1 cellular context compared by ENCODE assay signal in the genomic region with DNA sequence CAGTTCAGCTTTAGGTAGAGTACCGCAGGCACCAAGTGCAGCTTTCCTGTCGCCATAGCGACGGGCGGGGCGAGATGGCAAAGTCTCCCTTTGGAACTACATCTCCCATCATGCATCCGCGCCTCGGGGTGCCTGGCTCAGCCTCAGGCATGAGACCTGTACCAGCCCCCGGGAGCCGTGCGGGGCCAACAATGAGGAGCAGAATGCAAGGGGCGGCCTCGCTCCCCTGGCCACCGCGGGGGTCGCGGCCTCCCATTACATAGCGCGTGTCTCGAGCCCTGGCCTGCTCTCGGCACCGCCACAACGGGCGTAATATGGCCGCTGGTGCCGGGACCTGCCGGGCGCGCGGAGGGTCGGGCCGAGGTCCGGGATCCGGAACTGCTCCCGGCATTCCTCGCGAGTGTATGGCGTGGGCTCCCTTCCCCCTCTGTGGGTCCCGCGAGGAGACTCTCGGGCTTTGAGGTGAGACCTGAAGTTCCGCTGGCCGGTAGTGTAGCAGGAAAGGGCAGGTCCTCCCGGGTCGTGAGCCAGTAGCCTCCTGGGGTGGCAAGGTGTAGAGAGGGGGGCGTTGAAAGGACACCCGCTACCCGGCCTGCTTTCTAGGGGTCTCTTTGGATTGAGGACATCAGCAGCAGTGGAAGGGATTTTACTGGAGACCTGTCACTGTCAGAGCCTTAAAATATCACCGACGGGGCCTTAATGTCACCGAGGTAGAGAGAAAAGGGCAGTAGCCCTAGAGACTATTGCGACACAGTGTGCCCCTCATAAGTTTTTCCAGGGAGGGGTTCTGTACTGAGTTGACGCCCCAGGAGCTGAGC.
TF ChIP-seq lines count a peak whose summit lies in the region.

THTPA (plus strand) TSS at position 390 of the 818 bp plus-strand sequence. CDS start 487 bp downstream, outside the sequence.

TF ChIP-seq in HepG2, 621 proteins besides CTCF, POLR2A, EP300 and RAD21 (continued from another document and continues in another):
- TF ChIP-seq HINFP (CRISPR knock-in tag; IDR thresholded peaks at IDR 0.05; ENCODE audit: low read depth) (peak; percentile 98), SMYD3 (CRISPR knock-in tag; IDR thresholded peaks at IDR 0.05) (no peak), ZHX2 (IDR thresholded peaks at IDR 0.05; ENCODE audit: low read depth) (peak; percentile 96), ZHX2 (CRISPR knock-in tag; IDR thresholded peaks at IDR 0.05; ENCODE audit: borderline replicate concordance) (peak; percentile 91), ZNF629 (CRISPR knock-in tag; conservative IDR thresholded peaks at IDR 0.05) (peak; percentile 69), ZNF687 (CRISPR knock-in tag; IDR thresholded peaks at IDR 0.05) (peak; percentile 98), PAF1 (CRISPR knock-in tag; IDR thresholded peaks at IDR 0.05) (no peak), RNF2 (conservative IDR thresholded peaks at IDR 0.05; ENCODE audit: low read depth) (peak; percentile 93; the same call in 1 of the 2 replicates), REL (CRISPR knock-in tag; conservative IDR thresholded peaks at IDR 0.05) (peak; percentile 92; the same call in 1 of the 2 replicates), ZXDC (CRISPR knock-in tag; IDR thresholded peaks at IDR 0.05) (peak; percentile 98; the same call in 1 of the 2 replicates), TAF15 (IDR thresholded peaks at IDR 0.05; ENCODE audit: low read depth, low read length, poor library complexity, severe bottlenecking) (peak; percentile 99), ZNF597 (CRISPR knock-in tag; IDR thresholded peaks at IDR 0.05) (peak; percentile 95), SAP130 (CRISPR knock-in tag; IDR thresholded peaks at IDR 0.05; ENCODE audit: low read depth) (peak; percentile 99), ZNF550 (CRISPR knock-in tag; IDR thresholded peaks at IDR 0.05; ENCODE audit: borderline replicate concordance) (peak; percentile 100), ZNF598 (CRISPR knock-in tag; IDR thresholded peaks at IDR 0.05; ENCODE audit: borderline replicate concordance) (peak; percentile 100), ZC3H4 (CRISPR knock-in tag; IDR thresholded peaks at IDR 0.05; ENCODE audit: borderline replicate concordance) (peak; percentile 94), SETDB1 (CRISPR knock-in tag; IDR thresholded peaks at IDR 0.05; ENCODE audit: borderline replicate concordance) (no peak), ZSCAN9 (CRISPR knock-in tag; IDR thresholded peaks at IDR 0.05; ENCODE audit: borderline replicate concordance) (peak; percentile 98)
- TF ChIP-seq, protein P1, sequence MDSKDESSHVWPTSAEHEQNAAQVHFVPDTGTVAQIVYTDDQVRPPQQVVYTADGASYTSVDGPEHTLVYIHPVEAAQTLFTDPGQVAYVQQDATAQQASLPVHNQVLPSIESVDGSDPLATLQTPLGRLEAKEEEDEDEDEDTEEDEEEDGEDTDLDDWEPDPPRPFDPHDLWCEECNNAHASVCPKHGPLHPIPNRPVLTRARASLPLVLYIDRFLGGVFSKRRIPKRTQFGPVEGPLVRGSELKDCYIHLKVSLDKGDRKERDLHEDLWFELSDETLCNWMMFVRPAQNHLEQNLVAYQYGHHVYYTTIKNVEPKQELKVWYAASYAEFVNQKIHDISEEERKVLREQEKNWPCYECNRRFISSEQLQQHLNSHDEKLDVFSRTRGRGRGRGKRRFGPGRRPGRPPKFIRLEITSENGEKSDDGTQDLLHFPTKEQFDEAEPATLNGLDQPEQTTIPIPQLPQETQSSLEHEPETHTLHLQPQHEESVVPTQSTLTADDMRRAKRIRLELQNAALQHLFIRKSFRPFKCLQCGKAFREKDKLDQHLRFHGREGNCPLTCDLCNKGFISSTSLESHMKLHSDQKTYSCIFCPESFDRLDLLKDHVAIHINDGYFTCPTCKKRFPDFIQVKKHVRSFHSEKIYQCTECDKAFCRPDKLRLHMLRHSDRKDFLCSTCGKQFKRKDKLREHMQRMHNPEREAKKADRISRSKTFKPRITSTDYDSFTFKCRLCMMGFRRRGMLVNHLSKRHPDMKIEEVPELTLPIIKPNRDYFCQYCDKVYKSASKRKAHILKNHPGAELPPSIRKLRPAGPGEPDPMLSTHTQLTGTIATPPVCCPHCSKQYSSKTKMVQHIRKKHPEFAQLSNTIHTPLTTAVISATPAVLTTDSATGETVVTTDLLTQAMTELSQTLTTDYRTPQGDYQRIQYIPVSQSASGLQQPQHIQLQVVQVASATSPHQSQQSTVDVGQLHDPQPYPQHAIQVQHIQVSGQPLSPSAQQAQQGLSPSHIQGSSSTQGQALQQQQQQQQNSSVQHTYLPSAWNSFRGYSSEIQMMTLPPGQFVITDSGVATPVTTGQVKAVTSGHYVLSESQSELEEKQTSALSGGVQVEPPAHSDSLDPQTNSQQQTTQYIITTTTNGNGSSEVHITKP (CRISPR knock-in tag; IDR thresholded peaks at IDR 0.05; ENCODE audit: low read depth), result peak; percentile 81
- TF ChIP-seq, protein P2, sequence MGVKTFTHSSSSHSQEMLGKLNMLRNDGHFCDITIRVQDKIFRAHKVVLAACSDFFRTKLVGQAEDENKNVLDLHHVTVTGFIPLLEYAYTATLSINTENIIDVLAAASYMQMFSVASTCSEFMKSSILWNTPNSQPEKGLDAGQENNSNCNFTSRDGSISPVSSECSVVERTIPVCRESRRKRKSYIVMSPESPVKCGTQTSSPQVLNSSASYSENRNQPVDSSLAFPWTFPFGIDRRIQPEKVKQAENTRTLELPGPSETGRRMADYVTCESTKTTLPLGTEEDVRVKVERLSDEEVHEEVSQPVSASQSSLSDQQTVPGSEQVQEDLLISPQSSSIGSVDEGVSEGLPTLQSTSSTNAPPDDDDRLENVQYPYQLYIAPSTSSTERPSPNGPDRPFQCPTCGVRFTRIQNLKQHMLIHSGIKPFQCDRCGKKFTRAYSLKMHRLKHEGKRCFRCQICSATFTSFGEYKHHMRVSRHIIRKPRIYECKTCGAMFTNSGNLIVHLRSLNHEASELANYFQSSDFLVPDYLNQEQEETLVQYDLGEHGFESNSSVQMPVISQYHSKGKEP (CRISPR knock-in tag; IDR thresholded peaks at IDR 0.05), result peak; percentile 93
- TF ChIP-seq, protein P3, sequence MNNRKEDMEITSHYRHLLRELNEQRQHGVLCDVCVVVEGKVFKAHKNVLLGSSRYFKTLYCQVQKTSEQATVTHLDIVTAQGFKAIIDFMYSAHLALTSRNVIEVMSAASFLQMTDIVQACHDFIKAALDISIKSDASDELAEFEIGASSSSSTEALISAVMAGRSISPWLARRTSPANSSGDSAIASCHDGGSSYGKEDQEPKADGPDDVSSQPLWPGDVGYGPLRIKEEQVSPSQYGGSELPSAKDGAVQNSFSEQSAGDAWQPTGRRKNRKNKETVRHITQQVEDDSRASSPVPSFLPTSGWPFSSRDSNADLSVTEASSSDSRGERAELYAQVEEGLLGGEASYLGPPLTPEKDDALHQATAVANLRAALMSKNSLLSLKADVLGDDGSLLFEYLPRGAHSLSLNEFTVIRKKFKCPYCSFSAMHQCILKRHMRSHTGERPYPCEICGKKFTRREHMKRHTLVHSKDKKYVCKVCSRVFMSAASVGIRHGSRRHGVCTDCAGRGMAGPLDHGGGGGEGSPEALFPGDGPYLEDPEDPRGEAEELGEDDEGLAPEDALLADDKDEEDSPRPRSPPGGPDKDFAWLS (CRISPR knock-in tag; IDR thresholded peaks at IDR 0.05; ENCODE audit: borderline replicate concordance), result peak; percentile 94
